Comparison of ENCODE assay signal across 14 cellular contexts in genomic region chr12:124709722-124710656, GRCh38.
DNase-seq lines count a peak whose midpoint lies in the region; ATAC-seq and TF ChIP-seq lines count a peak whose summit lies in the region.
"Had no signal": no experiment of that assay in that cellular context is flagged by ENCODE, and none has a peak within 500 bp of the region (broad histone marks: within the 10 kb centered on the region; RNA-seq: fewer than 3 reads in every experiment).

No MANE protein-coding gene starts in this region.

- ATAC-seq in HG03571 (IDR thresholded peaks at IDR 0.05; ENCODE audit: unreplicated experiment) = no peak
- no peak for ATAC-seq in T-cell (replicated peaks in 1 of 4)
- ATAC-seq in GM21367 (IDR thresholded peaks at IDR 0.05; ENCODE audit: unreplicated experiment) = no peak

- H3K36me3 ChIP-seq in endodermal cell (ENCODE audit: control insufficient read depth, insufficient read depth, low read length) = no peaks in the 10 kb centered on the region
- H3K36me3 ChIP-seq: HAP-1 had no signal

- DNase-seq in EH (ENCODE audit: low read depth) (peak; percentile 95), NCI-H510A treated with DMSO at 0.1 percent for 48 hours (lab: John Stamatoyannopoulos, UW) (peak; percentile 87), endodermal cell (no peak), neural crest cell (ENCODE audit: low read depth, low spot score) (no peak), MCF 10A (ENCODE audit: unreplicated experiment) (no peak), T-cell (no peak)
- DNase-seq: midbrain, NCI-H1092 treated with DMSO at 0.1 percent for 48 hours, OCI-M1 had no signal

- H3K4me1 Mint-ChIP-seq in endodermal cell (peaks cover 4% of the 10 kb centered on the region), neural crest cell (peaks cover 24% of the 10 kb centered on the region), MCF 10A (ENCODE audit: insufficient read depth, unreplicated experiment) (peaks cover 3% of the 10 kb centered on the region), T-cell (peaks cover 17 to 19% (median 18%) of the 10 kb centered on the region in 3 donors)

- H3K27me3 ChIP-seq in endodermal cell (ENCODE audit: control insufficient read depth, insufficient read depth, low read length, poor library complexity, severe bottlenecking) = no peaks in the 10 kb centered on the region

- CTCF ChIA-PET in MCF 10A (lab: Yijun Ruan, JAX) (interaction anchor here (1.5 kb wide), 2 partner anchors 11 kb away, joined by 3 read pairs; no protein-coding TSS in a partner anchor), T-cell (lab: Charles Lee) (interaction anchor here in 1 of 2 donors (0.5 to 0.6 kb wide), 2 partner anchors 477 to 726 kb away, joined by 3 read pairs; no protein-coding TSS in a partner anchor)

- H3K27ac Mint-ChIP-seq in endodermal cell (no peak overlapping the region), neural crest cell (ENCODE audit: unreplicated experiment) (no peak overlapping the region), MCF 10A (ENCODE audit: low read depth, unreplicated experiment) (no peak overlapping the region), T-cell (no peak overlapping the region)
- H3K27ac Mint-ChIP-seq: activated naive CD8-positive, alpha-beta T cell; stimulated activated naive CD8-positive, alpha-beta T cell treated with anti-CD3 and anti-CD28 coated beads, Interleukin-15, Interleukin-2, amounts not matched to agents 100 ng/mL and 50 ng/mL, for 24 hours had no signal

- BruUV-seq in MCF 10A (replicated peaks; lab: Mats Ljungman, UMichigan) = no TSS peak

- no peaks in the 10 kb centered on the region for H3K9me3 ChIP-seq in endodermal cell (ENCODE audit: control insufficient read depth, low read length)

- intact Hi-C loops in MCF 10A (cut with micrococcal nuclease) = no loop called here

- H3K9me3 Mint-ChIP-seq in endodermal cell (peaks cover 7% of the 10 kb centered on the region), neural crest cell (peaks cover 3% of the 10 kb centered on the region), MCF 10A (ENCODE audit: unreplicated experiment) (no peaks in the 10 kb centered on the region), T-cell (peaks cover 0 to 3% (median 0%) of the 10 kb centered on the region in 3 donors)
- H3K9me3 Mint-ChIP-seq: stimulated activated naive CD8-positive, alpha-beta T cell treated with anti-CD3 and anti-CD28 coated beads, Interleukin-15, Interleukin-2, amounts not matched to agents 100 ng/mL and 50 ng/mL, for 24 hours had no signal

- H3K36me3 Mint-ChIP-seq in endodermal cell (ENCODE audit: low read depth) = no peaks in the 10 kb centered on the region
- H3K36me3 Mint-ChIP-seq in neural crest cell (ENCODE audit: low read depth) = peaks cover 2% of the 10 kb centered on the region
- H3K36me3 Mint-ChIP-seq in MCF 10A (ENCODE audit: insufficient read depth, unreplicated experiment) = no peaks in the 10 kb centered on the region
- H3K36me3 Mint-ChIP-seq in T-cell = no peaks in the 10 kb centered on the region
- H3K36me3 Mint-ChIP-seq: activated naive CD8-positive, alpha-beta T cell had no signal

- 88 to 93% methylated on average over 7 to 8 of the region's 8 CpGs for WGBS in endodermal cell (ENCODE audit: insufficient coverage in 1 of 2, insufficient read length in 1 of 2), 2 experiments

- H3K4me3 Mint-ChIP-seq in endodermal cell = no peak overlapping the region
- H3K4me3 Mint-ChIP-seq in neural crest cell = no peak overlapping the region
- no peak overlapping the region for H3K4me3 Mint-ChIP-seq in MCF 10A (ENCODE audit: unreplicated experiment)
- H3K4me3 Mint-ChIP-seq in T-cell = no peak overlapping the region
- H3K4me3 Mint-ChIP-seq: activated naive CD8-positive, alpha-beta T cell; stimulated activated naive CD8-positive, alpha-beta T cell treated with anti-CD3 and anti-CD28 coated beads, Interleukin-15, Interleukin-2, amounts not matched to agents 100 ng/mL and 50 ng/mL, for 24 hours had no signal

- no peak overlapping the region for H3K27ac ChIP-seq in endodermal cell (ENCODE audit: low read depth, low read length)

- POLR2A ChIA-PET in MCF 10A (lab: Yijun Ruan, JAX) = interaction anchor here (0.7 to 1.6 kb wide), 2 partner anchors 17 to 584 kb away, joined by 3 to 4 read pairs; no protein-coding TSS in a partner anchor
- POLR2A ChIA-PET in T-cell (lab: Charles Lee) = interaction anchor here in 1 of 2 donors (0.9 kb wide), 1 partner anchor 67 kb away, joined by 3 read pairs; no protein-coding TSS in a partner anchor

- H3K27me3 Mint-ChIP-seq in endodermal cell (ENCODE audit: insufficient read depth) (no peaks in the 10 kb centered on the region), neural crest cell (ENCODE audit: low read depth) (peaks cover 3% of the 10 kb centered on the region), MCF 10A (ENCODE audit: insufficient read depth, unreplicated experiment) (no peaks in the 10 kb centered on the region), T-cell (no peaks in the 10 kb centered on the region)
- H3K27me3 Mint-ChIP-seq: activated naive CD8-positive, alpha-beta T cell; stimulated activated naive CD8-positive, alpha-beta T cell treated with anti-CD3 and anti-CD28 coated beads, Interleukin-15, Interleukin-2, amounts not matched to agents 100 ng/mL and 50 ng/mL, for 24 hours had no signal

- no peak overlapping the region for H3K4me3 ChIP-seq in endodermal cell (ENCODE audit: low read length)
- H3K4me3 ChIP-seq: HAP-1 had no signal

- H3K9ac ChIP-seq in endodermal cell (ENCODE audit: extremely low read depth, low read length, poor library complexity, severe bottlenecking) = no peak overlapping the region

- no peaks in the 10 kb centered on the region for H3K4me1 ChIP-seq in endodermal cell (ENCODE audit: control insufficient read depth, insufficient read depth, low read length)
- H3K4me1 ChIP-seq: HAP-1 had no signal

- TF ChIP-seq CTCF in endodermal cell (conservative IDR thresholded peaks at IDR 0.05) (peak; percentile 47), neural crest cell (conservative IDR thresholded peaks at IDR 0.05) (peak; percentile 18), MCF 10A (IDR thresholded peaks at IDR 0.05; ENCODE audit: unreplicated experiment) (no peak)

Comparison
In these comparisons a context has a peak if more than half of its experiments do, and no peak if none do; other contexts are left out.
1. DNase-seq: peak in EH (single experiment) and NCI-H510A treated with DMSO at 0.1 percent for 48 hours (single experiment); none in endodermal cell (single experiment), neural crest cell (single experiment), MCF 10A (single experiment) and T-cell (0 of 34).